In the genomic region with DNA sequence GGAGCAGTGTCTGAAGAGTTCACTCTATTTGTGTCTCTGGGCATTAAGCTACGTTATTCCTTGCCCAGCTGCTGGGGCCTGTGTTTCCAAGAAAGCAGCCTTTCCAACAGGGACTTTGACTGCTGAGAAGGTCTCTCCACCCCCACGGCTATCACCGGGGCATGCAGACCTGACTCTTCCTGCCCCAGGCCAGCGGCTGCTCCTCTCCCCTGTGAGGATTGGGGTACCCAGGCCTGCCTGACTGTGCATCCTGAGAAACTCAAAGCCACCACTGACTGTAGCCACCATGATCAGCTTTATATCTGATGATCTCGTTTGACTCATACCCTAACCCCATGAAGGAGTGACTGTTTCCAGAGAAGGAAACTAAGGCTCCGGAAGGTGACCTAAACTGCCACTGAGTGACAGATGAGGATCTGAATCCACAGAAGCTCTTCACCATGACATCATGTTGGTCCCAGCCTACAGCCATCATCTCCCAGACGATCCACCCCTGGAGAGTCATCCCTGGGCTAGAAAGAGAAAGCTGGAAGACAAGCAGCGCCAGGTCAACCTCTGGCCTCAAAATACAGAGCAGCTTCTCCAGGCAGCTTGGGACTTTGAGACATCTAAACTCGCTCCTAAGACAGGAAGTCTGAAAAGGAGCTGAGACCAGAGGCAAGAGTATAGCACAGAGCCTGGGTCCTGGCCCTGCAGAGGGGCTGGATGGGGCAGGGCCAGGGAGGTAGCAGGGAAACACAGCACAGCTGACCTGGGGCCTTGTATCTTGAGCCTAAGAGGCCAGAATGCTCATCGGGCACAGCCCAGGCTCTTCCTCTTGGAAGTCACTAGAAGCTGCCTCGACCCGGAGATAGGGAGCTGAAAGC, we compare ENCODE assay signal across 20 cellular contexts.
DNase-seq lines count a peak whose midpoint lies in the region; ATAC-seq, FAIRE-seq and TF ChIP-seq lines count a peak whose summit lies in the region.
"Had no signal": no experiment of that assay in that cellular context is flagged by ENCODE, and none has a peak within 500 bp of the region (broad histone marks: within the 10 kb centered on the region; RNA-seq: fewer than 3 reads in every experiment).

No MANE protein-coding gene starts in this region.

- H3K36me3 ChIP-seq in BJ (ENCODE audit: control insufficient read depth, insufficient read depth, low read length): no peaks in the 10 kb centered on the region
- H3K36me3 ChIP-seq in HEK293 (ENCODE audit: control insufficient read depth in 2 of 2, insufficient read depth in 1 of 2, low read length in 2 of 2): no peaks in the 10 kb centered on the region
- no peaks in the 10 kb centered on the region for H3K36me3 ChIP-seq in K562 (ENCODE audit: control insufficient read depth, insufficient read depth, low read length)
- H3K36me3 ChIP-seq: BE2C, esophagus squamous epithelium, pancreas had no signal

- peaks cover 3% of the 10 kb centered on the region; the same call in 1 of the 2 replicates for H4K20me1 ChIP-seq in K562 (replicated peaks; ENCODE audit: control insufficient read depth, insufficient read depth, low read length)

- WGBS in K562 (ENCODE audit: insufficient coverage, low coverage, missing lambda C conversion rate): 0% methylated on average over 12 of the region's 12 CpGs

- no peak overlapping the region for H3K4me2 ChIP-seq in K562 (ENCODE audit: insufficient read depth, low read length)
- H3K4me2 ChIP-seq: GM23338, hepatocyte had no signal

- TF ChIP-seq CTCF in BJ (IDR thresholded peaks at IDR 0.05; ENCODE audit: insufficient read depth, low read depth, low read length) (no peak), HEK293 (tag by site-specific recombination; IDR thresholded peaks at IDR 0.05) (no peak), K562 (IDR thresholded peaks at IDR 0.05 in 2 of 3, conservative IDR thresholded peaks at IDR 0.05 in 1 of 3; ENCODE audit: insufficient read depth in 2 of 3, low read depth in 1 of 3, low read length in 3 of 3) (no peak), neural crest cell (conservative IDR thresholded peaks at IDR 0.05) (no peak)

- peak overlapping the region; percentile 43 for H3K27ac Mint-ChIP-seq in neural crest cell (ENCODE audit: unreplicated experiment)
- H3K27ac Mint-ChIP-seq: GM23338; stimulated activated naive CD8-positive, alpha-beta T cell treated with anti-CD3 and anti-CD28 coated beads, Interleukin-15, Interleukin-2, amounts not matched to agents 100 ng/mL and 50 ng/mL, for 24 hours had no signal

- no peaks in the 10 kb centered on the region for H3K9me3 Mint-ChIP-seq in neural crest cell
- H3K9me3 Mint-ChIP-seq: GM23338; stimulated activated naive CD8-positive, alpha-beta T cell treated with anti-CD3 and anti-CD28 coated beads, Interleukin-15, Interleukin-2, amounts not matched to agents 100 ng/mL and 50 ng/mL, for 24 hours had no signal

- BruUV-seq in K562 (replicated peaks; lab: Mats Ljungman, UMichigan): no TSS peak

- H3K27me3 ChIP-seq in BJ (ENCODE audit: control insufficient read depth, insufficient read depth, low read length) (no peaks in the 10 kb centered on the region), K562 (ENCODE audit: control insufficient read depth in 2 of 2, insufficient read depth in 2 of 2, low read length in 2 of 2) (peaks cover 4 to 47% of the 10 kb centered on the region in 2 experiments)
- H3K27me3 ChIP-seq: BE2C, body of pancreas, hepatocyte, pancreas had no signal

- no peak for FAIRE-seq in K562 (lab: Jason Lieb, UNC)
- FAIRE-seq: HTR-8/SVneo, pancreas, small intestine had no signal

- POLR2A ChIA-PET in BJ (lab: Charles Lee) (no interaction called here), HEK293 (lab: Yijun Ruan, JAX) (no interaction called here), K562 (lab: Yijun Ruan, JAX) (interaction anchor here (0.5 to 1.6 kb wide), 5 partner anchors 10 to 75 kb away, joined by 3 to 4 read pairs (median 4); no protein-coding TSS in a partner anchor)

- no peaks in the 10 kb centered on the region for H3K27me3 Mint-ChIP-seq in neural crest cell (ENCODE audit: low read depth)

- H3K27ac ChIP-seq in HEK293 (ENCODE audit: extremely low read depth, low read depth, low read length) (no peak overlapping the region), K562 (ENCODE audit: extremely low read depth, low read depth, low read length) (no peak overlapping the region)
- H3K27ac ChIP-seq: body of pancreas, esophagus squamous epithelium, hepatocyte, pancreas had no signal

- intact Hi-C loops in K562 (cut with micrococcal nuclease): no loop called here

- no peaks in the 10 kb centered on the region for H3K4me1 Mint-ChIP-seq in neural crest cell

- H3K36me3 Mint-ChIP-seq in neural crest cell (ENCODE audit: low read depth): no peaks in the 10 kb centered on the region

- H3K9me3 ChIP-seq in HEK293 (ENCODE audit: control insufficient read depth, insufficient read depth, low read depth, low read length): no peaks in the 10 kb centered on the region
- no peaks in the 10 kb centered on the region for H3K9me3 ChIP-seq in K562 (replicated peaks; ENCODE audit: control insufficient read depth, insufficient read depth, low read depth, low read length)
- H3K9me3 ChIP-seq: BE2C, body of pancreas, esophagus squamous epithelium, pancreas had no signal

- H3K4me3 Mint-ChIP-seq in neural crest cell: no peak overlapping the region
- H3K4me3 Mint-ChIP-seq: GM23338; stimulated activated naive CD8-positive, alpha-beta T cell treated with anti-CD3 and anti-CD28 coated beads, Interleukin-15, Interleukin-2, amounts not matched to agents 100 ng/mL and 50 ng/mL, for 24 hours had no signal

- CTCF ChIA-PET in BJ (lab: Yijun Ruan, JAX) (no interaction called here), HEK293 (lab: Yijun Ruan, JAX) (interaction anchor here (0.6 to 1.7 kb wide), 4 partner anchors 10 to 246 kb away, joined by 3 to 8 read pairs (median 6); no protein-coding TSS in a partner anchor), K562 (lab: Yijun Ruan, JAX; ENCODE audit: low intra/inter-chr PET ratio) (no interaction called here)

- DNase-seq in BJ (ENCODE audit: low read depth) (peak; percentile 14), K562 (ENCODE audit: extremely low read depth in 1 of 4, low spot score in 3 of 4) (no peak), neural crest cell (ENCODE audit: low read depth, low spot score) (no peak), KG1 (lab: John Stamatoyannopoulos, UW) (no peak)
- DNase-seq: activated naive CD4-positive, alpha-beta T cell treated with Interleukin-2 at 50 U/mL for 16 hours; BE2C; body of pancreas; esophagus squamous epithelium; NCI-H2029 treated with DMSO at 0.1 percent for 48 hours; NCI-H524; small intestine had no signal

- H3K9ac ChIP-seq in K562 (ENCODE audit: insufficient read depth in 1 of 2, low read depth in 2 of 2, low read length in 2 of 2): no peak overlapping the region; a peak in 1 of 4 replicates

- H3K9me1 ChIP-seq in K562 (ENCODE audit: control insufficient read depth, insufficient read depth, low read length): no peaks in the 10 kb centered on the region

- H2AFZ ChIP-seq in K562 (ENCODE audit: low read depth, low read length): no peak overlapping the region
- H2AFZ ChIP-seq: GM23338, hepatocyte had no signal

- H3K4me3 ChIP-seq in BJ (ENCODE audit: low read depth, low read length) (no peak overlapping the region), HEK293 (ENCODE audit: low read depth, low read length) (no peak overlapping the region), K562 (no peak overlapping the region)
- H3K4me3 ChIP-seq: body of pancreas, esophagus squamous epithelium, GM23338, hepatocyte, pancreas had no signal

- H3K4me1 ChIP-seq in HEK293 (ENCODE audit: control insufficient read depth, insufficient read depth, low read length) (no peaks in the 10 kb centered on the region), K562 (replicated peaks in 1 of 2; ENCODE audit: control insufficient read depth in 2 of 2, insufficient read depth in 2 of 2, low read length in 2 of 2) (no peaks in the 10 kb centered on the region)
- H3K4me1 ChIP-seq: body of pancreas, esophagus squamous epithelium, pancreas had no signal

- no peak for TF ChIP-seq EP300 in K562 (IDR thresholded peaks at IDR 0.05; ENCODE audit: low read length)

- ATAC-seq in K562 (0 out of 3 replicates have a peak, but pooled peaks have one; percentile 26), GM21576 (IDR thresholded peaks at IDR 0.05; ENCODE audit: unreplicated experiment) (no peak), GM21825 (IDR thresholded peaks at IDR 0.05; ENCODE audit: unreplicated experiment) (no peak)
- ATAC-seq: body of pancreas, GM23338, left colon, pancreas had no signal

- TF ChIP-seq RAD21 in K562 (CRISPR knock-in tag; conservative IDR thresholded peaks at IDR 0.05 in 1 of 2, IDR thresholded peaks at IDR 0.05 in 1 of 2): no peak

- in situ Hi-C loops in K562 (cut with MboI): no loop called here

- no peak for TF ChIP-seq POLR2A in K562 (conservative IDR thresholded peaks at IDR 0.05)

- no peaks in the 10 kb centered on the region for H3K79me2 ChIP-seq in K562 (ENCODE audit: control insufficient read depth, insufficient read depth, low read length)
- H3K79me2 ChIP-seq: hepatocyte had no signal

TF ChIP-seq in HEK293, 187 proteins besides CTCF, POLR2A, EP300 and RAD21 (continues in another document):
- TF ChIP-seq ZNF629 (tag by site-specific recombination; IDR thresholded peaks at IDR 0.05): peak; percentile 24; the same call in 1 of the 2 replicates
- no peak for TF ChIP-seq SCRT1 (tag by site-specific recombination; IDR thresholded peaks at IDR 0.05; ENCODE audit: borderline replicate concordance)
- TF ChIP-seq YY2 (tag by site-specific recombination; IDR thresholded peaks at IDR 0.05): no peak
- TF ChIP-seq ZNF169 (tag by site-specific recombination; IDR thresholded peaks at IDR 0.05): no peak
- no peak for TF ChIP-seq KLF10 (tag by site-specific recombination; IDR thresholded peaks at IDR 0.05)

TF ChIP-seq in K562, 482 proteins besides CTCF, POLR2A, EP300 and RAD21:
- TF ChIP-seq ZNF707 (CRISPR knock-in tag; conservative IDR thresholded peaks at IDR 0.05): no peak
- TF ChIP-seq ATF3 (IDR thresholded peaks at IDR 0.05): 0 out of 2 replicates have a peak, but pooled peaks have one; percentile 18
- TF ChIP-seq ATF3 (CRISPR knock-in tag; conservative IDR thresholded peaks at IDR 0.05): no peak
TF ChIP-seq in K562: peak in this region for 1.
